ENCODE assay signal across 4 cellular contexts in the genomic region with DNA sequence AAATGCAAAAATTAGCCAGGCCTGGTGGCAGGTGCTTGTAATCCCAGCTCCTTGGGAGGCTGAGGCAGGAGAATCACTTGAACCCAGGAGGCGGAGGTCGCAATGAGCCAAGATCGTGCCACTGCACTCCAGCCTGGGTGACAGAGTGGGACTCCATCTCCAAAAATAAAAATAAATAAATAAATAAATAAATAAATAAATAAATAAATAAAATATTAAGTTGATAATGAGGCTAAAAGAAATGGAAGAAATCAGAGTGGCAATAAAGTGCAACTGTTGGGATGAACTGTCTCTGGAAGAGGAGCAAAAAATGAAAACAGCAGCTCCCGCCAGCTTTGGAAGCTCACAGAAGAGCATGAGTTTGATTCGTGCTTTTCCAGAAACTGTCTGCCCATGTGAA. TPM values are rescaled to one million over a fixed set of nuclear protein-coding genes. Genes with fewer than 3 reads are reported as not detected.
"Had no signal": no experiment of that assay in that cellular context is flagged by ENCODE, and none has a peak within 500 bp of the region (broad histone marks: within the 10 kb centered on the region; RNA-seq: fewer than 3 reads in every experiment).

No MANE protein-coding gene starts in this region.

RNA-seq across cellular contexts. Expression of a gene that starts 30.6 kb away (rescaled TPM):
- total RNA-seq: LHCN-M2, M059J, MCF 10A, NCI-H460 had no signal
